ENCODE assay signal across 30 cellular contexts in the genomic region with DNA sequence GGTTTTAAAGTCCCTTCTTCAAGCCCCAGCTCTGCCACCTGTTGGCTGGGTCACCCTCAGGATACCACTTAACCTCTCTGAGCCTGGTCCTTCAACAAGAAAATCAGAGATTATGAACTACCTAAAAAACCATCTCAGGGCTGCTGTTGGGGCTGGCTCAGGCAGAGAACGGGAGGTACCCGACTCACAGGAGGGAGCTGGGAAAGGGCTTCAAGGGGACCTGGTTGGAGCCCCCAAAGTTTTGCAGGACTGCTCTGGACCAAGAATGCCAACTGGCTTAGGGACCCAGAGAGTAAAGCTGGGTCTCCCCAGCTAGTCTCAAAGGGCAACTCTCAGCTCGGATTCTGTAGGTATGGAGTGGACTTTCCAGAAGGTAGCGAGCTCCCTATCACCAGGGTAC. TPM values are rescaled to one million over a fixed set of nuclear protein-coding genes. Genes with fewer than 3 reads are reported as not detected.
"Had no signal": no experiment of that assay in that cellular context is flagged by ENCODE, and none has a peak within 500 bp of the region (broad histone marks: within the 10 kb centered on the region; RNA-seq: fewer than 3 reads in every experiment).

No MANE protein-coding gene starts in this region.

- H3K27ac ChIP-seq: brain microvascular endothelial cell, coronary artery, dorsolateral prefrontal cortex, esophagus muscularis mucosa, foreskin keratinocyte, gastrocnemius medialis, heart left ventricle, WERI-Rb-1 had no signal

- DNase-seq: activated B cell treated with CpG ODN at 0.5 μM for 24 hours; activated CD4-positive, alpha-beta T cell treated with anti-CD3 and anti-CD28 coated beads for 48 hours; activated CD4-positive, alpha-beta T cell treated with anti-CD3 and anti-CD28 coated beads, Interleukin-2, amount 50 U/mL, for 1 hour; activated CD4-positive, alpha-beta T cell treated with anti-CD3 and anti-CD28 coated beads, Interleukin-2, amount 50 U/mL, for 48 hours; activated CD8-positive, alpha-beta memory T cell treated with anti-CD3 and anti-CD28 coated beads for 24 hours; activated CD8-positive, alpha-beta T cell treated with anti-CD3 and anti-CD28 coated beads for 36 hours; activated effector memory CD4-positive, alpha-beta T cell treated with Interleukin-2 at 50 U/mL for 16 hours; activated gamma-delta T cell treated with Interleukin-2 at 50 U/mL for 16 hours; activated naive CD4-positive, alpha-beta T cell treated with anti-CD3 and anti-CD28 coated beads, Interleukin-2, amount 50 U/mL, for 16 hours; activated naive CD4-positive, alpha-beta T cell treated with Interleukin-2 at 50 U/mL for 16 hours; activated T-cell treated with anti-CD3 and anti-CD28 coated beads, Interleukin-2, amount 50 U/mL, for 4 hours; amniotic stem cell; anterior cingulate cortex; brain microvascular endothelial cell; dorsolateral prefrontal cortex; effector memory CD4-positive, alpha-beta T cell; endodermal cell; erythroblast; foreskin keratinocyte; gastrocnemius medialis; glutamatergic neuron; heart left ventricle; T-helper 17 cell; T1000; WERI-Rb-1 had no signal

- H3K9me3 ChIP-seq: esophagus muscularis mucosa, gastrocnemius medialis, heart left ventricle had no signal

- ATAC-seq: activated CD4-positive, CD25-positive, alpha-beta regulatory T cell treated with anti-CD3 and anti-CD28 coated beads, Interleukin-2, amount 50 U/mL, for 24 hours; activated CD8-positive, alpha-beta T cell treated with anti-CD3 and anti-CD28 coated beads for 36 hours; activated T-cell treated with anti-CD3 and anti-CD28 coated beads, Interleukin-2, amount 50 U/mL, for 4 hours; activated T-helper 17 cell treated with anti-CD3 and anti-CD28 coated beads, Interleukin-2, amount 50 U/mL, for 72 hours; foreskin keratinocyte; gastrocnemius medialis; heart left ventricle; T-helper 17 cell had no signal

- H3K4me3 ChIP-seq: coronary artery, dorsolateral prefrontal cortex, esophagus muscularis mucosa, gastrocnemius medialis, heart left ventricle had no signal

- H3K27me3 ChIP-seq: brain microvascular endothelial cell, dorsolateral prefrontal cortex, foreskin keratinocyte, gastrocnemius medialis had no signal

- H3K36me3 ChIP-seq: brain microvascular endothelial cell, esophagus muscularis mucosa, gastrocnemius medialis, heart left ventricle, WERI-Rb-1 had no signal

- H3K4me1 ChIP-seq: esophagus muscularis mucosa, gastrocnemius medialis, heart left ventricle had no signal

RNA-seq across cellular contexts. Expression of gene WNT7A, which starts 41.5 kb away (rescaled TPM):
- total RNA-seq: activated B cell treated with CpG ODN at 0.5 μM for 24 hours, cardiac septum, esophagus muscularis mucosa, gastrocnemius medialis, heart left ventricle had no signal
